ENCODE assay signal across 2 cellular contexts in the genomic region with DNA sequence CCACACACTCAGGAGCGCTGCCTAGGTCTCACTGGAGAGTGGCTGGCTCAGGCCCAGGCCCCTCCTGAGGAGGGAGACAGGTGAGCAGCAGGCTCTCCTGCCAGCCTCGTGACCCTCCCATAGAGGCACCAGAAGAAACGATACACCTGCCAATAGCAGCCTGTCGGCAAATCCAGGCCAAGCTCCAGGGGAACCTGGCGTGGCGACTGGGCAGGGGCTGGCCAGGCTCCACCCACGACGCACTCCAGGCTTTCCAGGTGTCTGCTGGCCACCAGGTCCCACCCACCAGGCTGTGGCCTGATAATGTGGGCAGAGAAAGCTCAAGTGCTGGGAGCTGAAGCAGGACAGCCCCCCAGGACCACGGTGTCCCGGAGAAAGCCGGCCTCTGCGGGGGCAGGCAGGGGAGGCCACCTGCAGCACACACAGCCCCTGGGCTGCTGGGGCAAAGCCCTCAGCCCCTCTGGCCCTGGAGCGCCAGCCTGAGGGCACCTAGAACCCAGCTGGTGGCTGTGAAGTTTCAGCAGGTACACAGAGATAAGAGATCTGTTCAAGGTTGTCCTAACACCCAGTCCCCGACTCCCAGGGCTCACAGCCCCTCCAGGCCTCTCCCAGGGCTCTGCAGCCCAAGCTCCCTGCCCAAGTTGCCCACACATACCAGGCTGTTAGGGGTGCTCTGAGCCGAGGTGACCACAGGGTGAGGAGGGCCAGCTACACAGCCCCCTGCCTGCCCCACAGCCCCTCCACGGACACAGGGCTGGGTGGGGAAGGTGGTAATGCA.
TF ChIP-seq lines count a peak whose summit lies in the region.

No MANE protein-coding gene starts in this region.

TF ChIP-seq in SK-N-SH, 30 proteins besides CTCF, POLR2A, EP300 and RAD21 (continued from another document):
- TF ChIP-seq, protein P1, sequence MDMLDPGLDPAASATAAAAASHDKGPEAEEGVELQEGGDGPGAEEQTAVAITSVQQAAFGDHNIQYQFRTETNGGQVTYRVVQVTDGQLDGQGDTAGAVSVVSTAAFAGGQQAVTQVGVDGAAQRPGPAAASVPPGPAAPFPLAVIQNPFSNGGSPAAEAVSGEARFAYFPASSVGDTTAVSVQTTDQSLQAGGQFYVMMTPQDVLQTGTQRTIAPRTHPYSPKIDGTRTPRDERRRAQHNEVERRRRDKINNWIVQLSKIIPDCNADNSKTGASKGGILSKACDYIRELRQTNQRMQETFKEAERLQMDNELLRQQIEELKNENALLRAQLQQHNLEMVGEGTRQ (IDR thresholded peaks at IDR 0.05; ENCODE audit: borderline replicate concordance, low read depth, low read length) = no peak
- TF ChIP-seq RXRA (IDR thresholded peaks at IDR 0.05; ENCODE audit: borderline replicate concordance, low read depth) (no peak), FOXJ3 (CRISPR knock-in tag; IDR thresholded peaks at IDR 0.05) (no peak), ELF1 (IDR thresholded peaks at IDR 0.05) (no peak)
- TF ChIP-seq, protein P2, sequence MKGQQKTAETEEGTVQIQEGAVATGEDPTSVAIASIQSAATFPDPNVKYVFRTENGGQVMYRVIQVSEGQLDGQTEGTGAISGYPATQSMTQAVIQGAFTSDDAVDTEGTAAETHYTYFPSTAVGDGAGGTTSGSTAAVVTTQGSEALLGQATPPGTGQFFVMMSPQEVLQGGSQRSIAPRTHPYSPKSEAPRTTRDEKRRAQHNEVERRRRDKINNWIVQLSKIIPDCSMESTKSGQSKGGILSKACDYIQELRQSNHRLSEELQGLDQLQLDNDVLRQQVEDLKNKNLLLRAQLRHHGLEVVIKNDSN (IDR thresholded peaks at IDR 0.05; ENCODE audit: borderline replicate concordance, low read depth) = no peak

TF ChIP-seq in SK-N-SH treated with all-trans-retinoic acid at 6 μM for 48 hours, 23 proteins besides CTCF, POLR2A, EP300 and RAD21 (continued from another document):
- TF ChIP-seq, protein P3, sequence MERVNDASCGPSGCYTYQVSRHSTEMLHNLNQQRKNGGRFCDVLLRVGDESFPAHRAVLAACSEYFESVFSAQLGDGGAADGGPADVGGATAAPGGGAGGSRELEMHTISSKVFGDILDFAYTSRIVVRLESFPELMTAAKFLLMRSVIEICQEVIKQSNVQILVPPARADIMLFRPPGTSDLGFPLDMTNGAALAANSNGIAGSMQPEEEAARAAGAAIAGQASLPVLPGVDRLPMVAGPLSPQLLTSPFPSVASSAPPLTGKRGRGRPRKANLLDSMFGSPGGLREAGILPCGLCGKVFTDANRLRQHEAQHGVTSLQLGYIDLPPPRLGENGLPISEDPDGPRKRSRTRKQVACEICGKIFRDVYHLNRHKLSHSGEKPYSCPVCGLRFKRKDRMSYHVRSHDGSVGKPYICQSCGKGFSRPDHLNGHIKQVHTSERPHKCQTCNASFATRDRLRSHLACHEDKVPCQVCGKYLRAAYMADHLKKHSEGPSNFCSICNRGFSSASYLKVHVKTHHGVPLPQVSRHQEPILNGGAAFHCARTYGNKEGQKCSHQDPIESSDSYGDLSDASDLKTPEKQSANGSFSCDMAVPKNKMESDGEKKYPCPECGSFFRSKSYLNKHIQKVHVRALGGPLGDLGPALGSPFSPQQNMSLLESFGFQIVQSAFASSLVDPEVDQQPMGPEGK (CRISPR knock-in tag; IDR thresholded peaks at IDR 0.05; ENCODE audit: borderline replicate concordance) = no peak
- no peak for TF ChIP-seq ZNF8 (CRISPR knock-in tag; IDR thresholded peaks at IDR 0.05)
- no peak for TF ChIP-seq TCF4 (CRISPR knock-in tag; IDR thresholded peaks at IDR 0.05; ENCODE audit: borderline replicate concordance)
